ENCODE assay signal across 8 cellular contexts in the genomic region with DNA sequence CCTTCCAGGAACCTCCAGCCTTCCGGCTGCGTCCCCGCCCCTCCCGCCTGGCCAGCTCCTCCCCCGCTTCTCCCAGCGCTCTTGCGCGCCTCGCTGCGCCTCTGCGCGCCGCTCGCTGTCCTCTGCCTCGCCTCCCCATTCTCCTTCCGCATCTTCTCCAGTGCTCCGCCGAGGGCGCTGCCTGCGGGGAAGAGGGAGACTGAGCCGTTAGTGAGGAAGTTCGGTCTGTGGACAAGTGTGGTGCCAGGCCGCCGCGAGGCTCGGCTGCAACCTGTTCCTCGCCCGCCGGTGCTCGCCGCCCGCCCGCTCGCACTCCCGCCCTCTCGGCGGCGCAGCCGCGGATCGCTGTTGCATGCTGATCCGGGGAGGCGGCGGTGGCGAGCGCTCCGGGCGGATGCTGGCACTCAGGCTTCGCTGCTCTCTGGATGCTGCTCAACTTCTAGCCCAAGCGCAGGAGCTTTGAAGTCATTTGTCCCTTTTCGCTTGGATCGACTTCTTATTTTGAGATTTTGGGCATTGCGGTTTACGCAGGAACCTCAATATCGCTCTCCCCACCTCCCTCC. TPM values are rescaled to one million over a fixed set of nuclear protein-coding genes. Genes with fewer than 3 reads are reported as not detected.
DNase-seq lines count a peak whose midpoint lies in the region; ATAC-seq and TF ChIP-seq lines count a peak whose summit lies in the region.

No MANE protein-coding gene starts in this region.

- CTCF ChIA-PET in PC-3 (lab: Charles Lee), result no interaction called here

- H3K4me3 ChIP-seq in MM.1S (ENCODE audit: low read length), result peak overlapping the region; percentile 46
- H3K4me3 ChIP-seq in left lung, result peak overlapping the region in 1 of 2 donors; percentile 36
- peak overlapping the region; percentile 44 to 66 for H3K4me3 ChIP-seq in stomach smooth muscle (ENCODE audit: low read length in 2 of 2)
- H3K4me3 ChIP-seq in PC-3 (ENCODE audit: low read length), result no peak overlapping the region

- POLR2A ChIA-PET in PC-3 (lab: Charles Lee; ENCODE audit: unreplicated experiment), result no interaction called here

- H3K27ac Mint-ChIP-seq in brain, result peak overlapping the region in 4 of 5 experiments; percentile 46 to 98 (median 69)
- no peak overlapping the region for H3K27ac Mint-ChIP-seq in effector memory CD8-positive, alpha-beta T cell

- H3K4me1 Mint-ChIP-seq in brain, result peaks cover 75% of the 10 kb centered on the region
- peaks cover 0 to 4% of the 10 kb centered on the region in 2 donors for H3K4me1 Mint-ChIP-seq in effector memory CD8-positive, alpha-beta T cell (ENCODE audit: low read depth in 2 of 2)

- H3K4me3 Mint-ChIP-seq in brain, result peak overlapping the region; percentile 84 to 97 (median 94)
- peak overlapping the region in 1 of 2 donors; percentile 16 for H3K4me3 Mint-ChIP-seq in effector memory CD8-positive, alpha-beta T cell

- H3K36me3 ChIP-seq in MM.1S (replicated peaks; ENCODE audit: insufficient read depth, low read length) (no peaks in the 10 kb centered on the region), left lung (no peaks in the 10 kb centered on the region), stomach smooth muscle (ENCODE audit: control insufficient read depth in 2 of 2, insufficient read depth in 2 of 2, low read length in 2 of 2) (no peaks in the 10 kb centered on the region), PC-3 (ENCODE audit: low read depth, low read length) (no peaks in the 10 kb centered on the region)

- peak; percentile 39 for ATAC-seq in GM21423 (IDR thresholded peaks at IDR 0.05; ENCODE audit: unreplicated experiment)
- peak; percentile 31 for ATAC-seq in left lung
- ATAC-seq in PC-3, result no peak
- ATAC-seq in effector memory CD8-positive, alpha-beta T cell (replicated peaks), result no peak

- H3K79me2 ChIP-seq in MM.1S (ENCODE audit: low read length) (no peaks in the 10 kb centered on the region), PC-3 (ENCODE audit: low read length) (no peaks in the 10 kb centered on the region)

- peak overlapping the region; percentile 57 for H3K4me2 ChIP-seq in MM.1S (ENCODE audit: low read depth, low read length)
- no peak overlapping the region for H3K4me2 ChIP-seq in PC-3 (ENCODE audit: low read length)

- H3F3A ChIP-seq in MM.1S (ENCODE audit: insufficient read depth, low read length) (no peaks in the 10 kb centered on the region), PC-3 (ENCODE audit: low read length, unreplicated experiment) (no peaks in the 10 kb centered on the region)

- peaks cover 42% of the 10 kb centered on the region for H3K27me3 Mint-ChIP-seq in brain
- peaks cover 58 to 79% of the 10 kb centered on the region in 2 donors for H3K27me3 Mint-ChIP-seq in effector memory CD8-positive, alpha-beta T cell

- H3K9me2 ChIP-seq in MM.1S (replicated peaks; ENCODE audit: insufficient read depth, low read length) (no peaks in the 10 kb centered on the region), PC-3 (replicated peaks; ENCODE audit: low read length) (no peaks in the 10 kb centered on the region)

- peaks cover 10% of the 10 kb centered on the region; the same call in 1 of the 2 replicates for H3K27me3 ChIP-seq in MM.1S (replicated peaks; ENCODE audit: insufficient read depth, low read length)
- H3K27me3 ChIP-seq in left lung, result peaks cover 56 to 85% of the 10 kb centered on the region in 2 donors
- H3K27me3 ChIP-seq in stomach smooth muscle (ENCODE audit: control insufficient read depth in 1 of 2, insufficient read depth in 2 of 2, low read length in 2 of 2), result peaks cover 52 to 66% of the 10 kb centered on the region in 2 donors
- peaks cover 59% of the 10 kb centered on the region for H3K27me3 ChIP-seq in PC-3 (ENCODE audit: low read length)

- H3K9ac ChIP-seq in MM.1S (ENCODE audit: low read length), result no peak overlapping the region
- no peak overlapping the region for H3K9ac ChIP-seq in stomach smooth muscle (ENCODE audit: low read length in 2 of 2)
- no peak overlapping the region for H3K9ac ChIP-seq in PC-3 (ENCODE audit: low read length)

- DNase-seq in ELF-1 (ENCODE audit: low read depth, low spot score) (peak; percentile 79), MM.1S (peak; percentile 38), left lung (peak; percentile 47 to 94), PC-3 (no peak)
- DNase-seq in effector memory CD8-positive, alpha-beta T cell, result no peak

- H3K9me3 ChIP-seq in MM.1S (replicated peaks; ENCODE audit: insufficient read depth, low read length) (no peaks in the 10 kb centered on the region), left lung (no peaks in the 10 kb centered on the region), stomach smooth muscle (ENCODE audit: control insufficient read depth in 2 of 2, low read length in 2 of 2) (no peaks in the 10 kb centered on the region), PC-3 (ENCODE audit: low read length) (no peaks in the 10 kb centered on the region)

- H3K4me1 ChIP-seq in MM.1S (ENCODE audit: low read length), result 0 out of 2 replicates have a peak, but pooled peaks cover 5% of the 10 kb centered on the region
- H3K4me1 ChIP-seq in left lung, result peaks cover 0 to 16% of the 10 kb centered on the region in 2 donors
- peaks cover 26% of the 10 kb centered on the region for H3K4me1 ChIP-seq in stomach smooth muscle (ENCODE audit: control insufficient read depth, insufficient read depth, low read length)
- H3K4me1 ChIP-seq in PC-3 (ENCODE audit: insufficient read depth, low read length), result no peaks in the 10 kb centered on the region

- H4K20me1 ChIP-seq in MM.1S (ENCODE audit: insufficient read depth, low read length) (no peaks in the 10 kb centered on the region), PC-3 (ENCODE audit: low read length) (no peaks in the 10 kb centered on the region)

- intact Hi-C loops in left lung (cut with DNase I) (no loop called here), PC-3 (cut with micrococcal nuclease) (no loop called here)

- TF ChIP-seq CTCF in MM.1S (IDR thresholded peaks at IDR 0.05; ENCODE audit: low read length), result no peak
- no peak for TF ChIP-seq CTCF in brain (conservative IDR thresholded peaks at IDR 0.05)
- no peak for TF ChIP-seq CTCF in left lung (IDR thresholded peaks at IDR 0.05)
- TF ChIP-seq CTCF in PC-3 (conservative IDR thresholded peaks at IDR 0.05; ENCODE audit: low read depth, low read length), result no peak

- no peak overlapping the region for H3K27ac ChIP-seq in MM.1S (ENCODE audit: low read length)
- H3K27ac ChIP-seq in left lung, result peak overlapping the region in 1 of 2 donors; percentile 48
- H3K27ac ChIP-seq in stomach smooth muscle (ENCODE audit: low read length), result no peak overlapping the region
- H3K27ac ChIP-seq in PC-3 (ENCODE audit: low read length), result no peak overlapping the region

- no TSS peak for BruUV-seq in PC-3 (replicated peaks; lab: Mats Ljungman, UMichigan)

- H2AFZ ChIP-seq in MM.1S (ENCODE audit: low read length), result peak overlapping the region; percentile 13; the same call in 1 of the 2 replicates
- no peak overlapping the region for H2AFZ ChIP-seq in PC-3 (ENCODE audit: low read length)

- H3K36me3 Mint-ChIP-seq in brain, result no peaks in the 10 kb centered on the region
- no peaks in the 10 kb centered on the region for H3K36me3 Mint-ChIP-seq in effector memory CD8-positive, alpha-beta T cell (ENCODE audit: insufficient read depth)

- peaks cover 0 to 10% (median 3%) of the 10 kb centered on the region in 5 experiments for H3K9me3 Mint-ChIP-seq in brain
- H3K9me3 Mint-ChIP-seq in effector memory CD8-positive, alpha-beta T cell, result no peaks in the 10 kb centered on the region

RNA-seq across cellular contexts. Expression of a gene that starts 0.7 kb away (rescaled TPM):
- polyA plus RNA-seq in brain (ENCODE audit: insufficient read depth, low read depth, low replicate concordance), result 3.9 TPM
- total RNA-seq in left lung, result 1 to 10 TPM in 1 of 2 donors, not detected in 1; 1.2 TPM
- not detected in 2 replicates for total RNA-seq in PC-3 (2014; rRNA removed)

Comparison
In these comparisons a context has a peak if more than half of its experiments do, and no peak if none do; other contexts are left out.
1. DNase-seq: peak in ELF-1 (single experiment), MM.1S (single experiment) and left lung (2 of 2); none in PC-3 (single experiment) and effector memory CD8-positive, alpha-beta T cell (0 of 3).
2. ATAC-seq: peak in GM21423 (single experiment) and left lung (single experiment); none in PC-3 (single experiment) and effector memory CD8-positive, alpha-beta T cell (single experiment).
3. H3K27ac Mint-ChIP-seq: peak in brain (4 of 5); none in effector memory CD8-positive, alpha-beta T cell (0 of 2).